In genomic region chr12:20368653-20369163, GRCh38 we compare ENCODE assay signal across 8 cellular contexts. TPM values are rescaled to one million over a fixed set of nuclear protein-coding genes. Genes with fewer than 3 reads are reported as not detected.
DNase-seq lines count a peak whose midpoint lies in the region; ATAC-seq and TF ChIP-seq lines count a peak whose summit lies in the region.

No MANE protein-coding gene starts in this region.

- no peak overlapping the region for H3K27ac ChIP-seq in WERI-Rb-1
- peak overlapping the region; percentile 93 to 98 (median 96) for H3K27ac ChIP-seq in gastroesophageal sphincter

- H3K36me3 ChIP-seq in WERI-Rb-1 (no peaks in the 10 kb centered on the region), gastroesophageal sphincter (no peaks in the 10 kb centered on the region), neuron (ENCODE audit: insufficient read depth, low read length) (no peaks in the 10 kb centered on the region)

- H3K36me3 Mint-ChIP-seq in activated CD4-positive, alpha-beta memory T cell treated with anti-CD3 and anti-CD28 coated beads, Interleukin-2, amount 10 ng/mL, durations not matched to agents 7 days and 5 days (ENCODE audit: low read depth), result no peaks in the 10 kb centered on the region
- no peaks in the 10 kb centered on the region for H3K36me3 Mint-ChIP-seq in activated CD4-positive, alpha-beta memory T cell treated with anti-CD3 and anti-CD28 coated beads for 36 hours

- POLR2A ChIA-PET in activated CD4-positive, alpha-beta memory T cell treated with anti-CD3 and anti-CD28 coated beads, Interleukin-2, amount 10 ng/mL, durations not matched to agents 7 days and 5 days (lab: Charles Lee), result no interaction called here
- POLR2A ChIA-PET in activated CD4-positive, alpha-beta memory T cell treated with anti-CD3 and anti-CD28 coated beads for 36 hours (lab: Charles Lee), result no interaction called here

- WGBS in gastroesophageal sphincter (ENCODE audit: low coverage in 1 of 2), 2 donors, result 0% methylated on average over 6 of the region's 34 CpGs; no CpG with 5 or more reads in 1 of the 2 donors

- intact Hi-C loops in activated CD4-positive, alpha-beta memory T cell treated with anti-CD3 and anti-CD28 coated beads for 36 hours (cut with micrococcal nuclease), result no loop called here

- no peak overlapping the region for H3K27ac Mint-ChIP-seq in activated CD4-positive, alpha-beta memory T cell treated with anti-CD3 and anti-CD28 coated beads, Interleukin-2, amount 10 ng/mL, durations not matched to agents 7 days and 5 days
- no peak overlapping the region for H3K27ac Mint-ChIP-seq in activated CD4-positive, alpha-beta memory T cell treated with anti-CD3 and anti-CD28 coated beads for 36 hours

- no peak for TF ChIP-seq EP300 in gastroesophageal sphincter (IDR thresholded peaks at IDR 0.05)

- H3K9me3 ChIP-seq in WERI-Rb-1 (ENCODE audit: severe bottlenecking) (no peaks in the 10 kb centered on the region), gastroesophageal sphincter (no peaks in the 10 kb centered on the region), neuron (ENCODE audit: low read length) (no peaks in the 10 kb centered on the region)

- no peak for TF ChIP-seq CTCF in WERI-Rb-1 (IDR thresholded peaks at IDR 0.05; ENCODE audit: low read depth, low read length)
- TF ChIP-seq CTCF in gastroesophageal sphincter (IDR thresholded peaks at IDR 0.05), result peak in 1 of 4 experiments; percentile 18

- H3K4me3 ChIP-seq in WERI-Rb-1 (ENCODE audit: low read depth, low read length) (peak overlapping the region; percentile 66), gastroesophageal sphincter (peak overlapping the region; percentile 75 to 79), neuron (ENCODE audit: low read length) (peak overlapping the region; percentile 63)

- H3K4me1 ChIP-seq in gastroesophageal sphincter, result peaks cover 0 to 17% (median 3%) of the 10 kb centered on the region in 3 donors
- peaks cover 23% of the 10 kb centered on the region for H3K4me1 ChIP-seq in neuron (ENCODE audit: insufficient read depth, low read length)

- DNase-seq in activated CD4-positive, alpha-beta memory T cell treated with anti-CD3 and anti-CD28 coated beads, Interleukin-2, amount 10 ng/mL, durations not matched to agents 7 days and 5 days, result no peak
- DNase-seq in activated CD4-positive, alpha-beta memory T cell treated with anti-CD3 and anti-CD28 coated beads for 36 hours, result no peak
- DNase-seq in WERI-Rb-1 (peak; percentile 20), activated gamma-delta T cell (lab: John Stamatoyannopoulos, UW) (no peak), T-helper 9 cell (no peak)

- no peaks in the 10 kb centered on the region for H3K9me3 Mint-ChIP-seq in activated CD4-positive, alpha-beta memory T cell treated with anti-CD3 and anti-CD28 coated beads, Interleukin-2, amount 10 ng/mL, durations not matched to agents 7 days and 5 days
- H3K9me3 Mint-ChIP-seq in activated CD4-positive, alpha-beta memory T cell treated with anti-CD3 and anti-CD28 coated beads for 36 hours, result no peaks in the 10 kb centered on the region

- H3K27me3 ChIP-seq in WERI-Rb-1 (ENCODE audit: insufficient read depth, low read depth, severe bottlenecking) (peaks cover 2% of the 10 kb centered on the region), gastroesophageal sphincter (no peaks in the 10 kb centered on the region), neuron (ENCODE audit: insufficient read depth, low read length) (no peaks in the 10 kb centered on the region)

- H2AFZ ChIP-seq in neuron (ENCODE audit: low read depth, low read length), result peak overlapping the region; percentile 84

- peak overlapping the region; percentile 24 for H3K4me3 Mint-ChIP-seq in activated CD4-positive, alpha-beta memory T cell treated with anti-CD3 and anti-CD28 coated beads, Interleukin-2, amount 10 ng/mL, durations not matched to agents 7 days and 5 days
- no peak overlapping the region for H3K4me3 Mint-ChIP-seq in activated CD4-positive, alpha-beta memory T cell treated with anti-CD3 and anti-CD28 coated beads for 36 hours

- ATAC-seq in gastroesophageal sphincter, result peak; percentile 29
- no peak for ATAC-seq in GM19467 (IDR thresholded peaks at IDR 0.05; ENCODE audit: unreplicated experiment)

- CTCF ChIA-PET in activated CD4-positive, alpha-beta memory T cell treated with anti-CD3 and anti-CD28 coated beads, Interleukin-2, amount 10 ng/mL, durations not matched to agents 7 days and 5 days (lab: Charles Lee), result no interaction called here
- CTCF ChIA-PET in activated CD4-positive, alpha-beta memory T cell treated with anti-CD3 and anti-CD28 coated beads for 36 hours (lab: Charles Lee), result no interaction called here

- peaks cover 9% of the 10 kb centered on the region for H3K4me1 Mint-ChIP-seq in activated CD4-positive, alpha-beta memory T cell treated with anti-CD3 and anti-CD28 coated beads, Interleukin-2, amount 10 ng/mL, durations not matched to agents 7 days and 5 days
- peaks cover 12% of the 10 kb centered on the region for H3K4me1 Mint-ChIP-seq in activated CD4-positive, alpha-beta memory T cell treated with anti-CD3 and anti-CD28 coated beads for 36 hours (ENCODE audit: low read depth)

- H3K27me3 Mint-ChIP-seq in activated CD4-positive, alpha-beta memory T cell treated with anti-CD3 and anti-CD28 coated beads, Interleukin-2, amount 10 ng/mL, durations not matched to agents 7 days and 5 days, result peaks cover 52% of the 10 kb centered on the region
- peaks cover 42% of the 10 kb centered on the region for H3K27me3 Mint-ChIP-seq in activated CD4-positive, alpha-beta memory T cell treated with anti-CD3 and anti-CD28 coated beads for 36 hours

- peak in 1 of 2 donors; percentile 22 for TF ChIP-seq POLR2A in gastroesophageal sphincter (IDR thresholded peaks at IDR 0.05)

RNA-seq across cellular contexts. Expression of gene PDE3A, which starts 0.4 kb away (rescaled TPM):
- not detected for total RNA-seq in activated CD4-positive, alpha-beta memory T cell treated with anti-CD3 and anti-CD28 coated beads, Interleukin-2, amount 10 ng/mL, durations not matched to agents 7 days and 5 days
- total RNA-seq in activated CD4-positive, alpha-beta memory T cell treated with anti-CD3 and anti-CD28 coated beads for 36 hours, result not detected
- 100 to 1,000 TPM; 104 to 194 (median 139) TPM for total RNA-seq in gastroesophageal sphincter

Comparison
In these comparisons a context has a peak if more than half of its experiments do, and no peak if none do; other contexts are left out.
1. RNA of gene PDE3A, which starts 0.4 kb away (total RNA-seq): 104 to 194 TPM in gastroesophageal sphincter; not detected in activated CD4-positive, alpha-beta memory T cell treated with anti-CD3 and anti-CD28 coated beads, Interleukin-2, amount 10 ng/mL, durations not matched to agents 7 days and 5 days and not detected in activated CD4-positive, alpha-beta memory T cell treated with anti-CD3 and anti-CD28 coated beads for 36 hours; every median in the first group is over 100 times any median in the second.
2. Peak in every context shown above with its lines, with median percentiles within 50 percentile points of each other: H3K4me3 ChIP-seq.